ENCODE assay signal across 2 cellular contexts in the genomic region with DNA sequence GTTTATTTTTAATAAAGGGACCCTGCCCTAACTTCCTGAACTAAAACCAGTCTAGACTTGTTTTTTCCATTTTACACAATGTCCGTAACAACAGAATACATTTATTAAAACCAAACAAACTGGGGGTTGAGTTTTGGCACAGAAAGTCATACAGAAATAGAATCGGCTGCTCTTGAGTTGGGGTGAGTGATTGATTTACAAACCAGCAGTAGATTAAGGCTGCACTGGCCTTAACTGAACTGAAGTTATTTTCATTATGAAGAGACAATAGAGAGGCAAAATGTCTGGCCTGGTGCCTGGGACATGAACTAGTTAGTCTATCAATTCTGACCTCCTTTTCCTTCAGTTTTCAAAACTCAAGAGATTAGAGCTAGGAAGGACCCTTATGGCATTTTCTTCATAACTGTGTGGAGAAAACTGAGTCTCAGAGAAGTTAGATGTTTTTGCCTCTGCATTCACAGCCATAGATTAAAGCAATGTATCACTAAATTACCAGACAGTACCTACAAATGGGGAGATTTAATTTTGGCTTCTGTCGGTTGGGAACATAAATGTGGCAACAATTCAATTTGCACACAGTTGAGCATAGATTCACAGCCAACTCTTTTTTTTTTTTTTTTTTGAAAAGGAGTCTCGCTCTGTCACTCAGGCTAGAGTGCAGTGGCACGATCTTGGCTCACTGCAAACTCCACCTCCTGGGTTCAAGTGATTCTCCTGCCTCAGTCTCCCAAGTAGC.
TF ChIP-seq lines count a peak whose summit lies in the region.

No MANE protein-coding gene starts in this region.

TF ChIP-seq in liver, 16 proteins besides CTCF, POLR2A, EP300 and RAD21:
- TF ChIP-seq HNF4G (IDR thresholded peaks at IDR 0.05) (no peak), JUND (IDR thresholded peaks at IDR 0.05) (no peak), YY1 (IDR thresholded peaks at IDR 0.05) (no peak), GABPA (IDR thresholded peaks at IDR 0.05 in 1 of 2, conservative IDR thresholded peaks at IDR 0.05 in 1 of 2) (no peak), NR2F2 (IDR thresholded peaks at IDR 0.05) (peak; percentile 49), HNF4A (conservative IDR thresholded peaks at IDR 0.05) (no peak), RXRA (IDR thresholded peaks at IDR 0.05) (no peak)
- TF ChIP-seq, protein P1, sequence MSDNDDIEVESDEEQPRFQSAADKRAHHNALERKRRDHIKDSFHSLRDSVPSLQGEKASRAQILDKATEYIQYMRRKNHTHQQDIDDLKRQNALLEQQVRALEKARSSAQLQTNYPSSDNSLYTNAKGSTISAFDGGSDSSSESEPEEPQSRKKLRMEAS (IDR thresholded peaks at IDR 0.05): no peak

TF ChIP-seq in HepG2, 621 proteins besides CTCF, POLR2A, EP300 and RAD21:
- TF ChIP-seq ZMYM2 (CRISPR knock-in tag; IDR thresholded peaks at IDR 0.05): no peak
- TF ChIP-seq TP53 (CRISPR knock-in tag; conservative IDR thresholded peaks at IDR 0.05): no peak
- no peak for TF ChIP-seq NFRKB (IDR thresholded peaks at IDR 0.05)
- no peak for TF ChIP-seq ZNF558 (CRISPR knock-in tag; IDR thresholded peaks at IDR 0.05; ENCODE audit: borderline replicate concordance)
- no peak for TF ChIP-seq AKAP8 (CRISPR knock-in tag; IDR thresholded peaks at IDR 0.05)
- no peak for TF ChIP-seq PREB (CRISPR knock-in tag; IDR thresholded peaks at IDR 0.05)
- no peak for TF ChIP-seq TGIF2 (CRISPR knock-in tag; IDR thresholded peaks at IDR 0.05)
- TF ChIP-seq DNMT1 (CRISPR knock-in tag; IDR thresholded peaks at IDR 0.05): no peak
TF ChIP-seq in HepG2: peak in this region for 0.
